ENCODE assay signal across 1 cellular context in genomic region chr9:94779693-94780290, GRCh38.
TF ChIP-seq lines count a peak whose summit lies in the region.

No MANE protein-coding gene starts in this region.

TF ChIP-seq in SK-N-SH, 30 proteins besides CTCF, POLR2A, EP300 and RAD21 (continued from another document):
- TF ChIP-seq, protein P1, sequence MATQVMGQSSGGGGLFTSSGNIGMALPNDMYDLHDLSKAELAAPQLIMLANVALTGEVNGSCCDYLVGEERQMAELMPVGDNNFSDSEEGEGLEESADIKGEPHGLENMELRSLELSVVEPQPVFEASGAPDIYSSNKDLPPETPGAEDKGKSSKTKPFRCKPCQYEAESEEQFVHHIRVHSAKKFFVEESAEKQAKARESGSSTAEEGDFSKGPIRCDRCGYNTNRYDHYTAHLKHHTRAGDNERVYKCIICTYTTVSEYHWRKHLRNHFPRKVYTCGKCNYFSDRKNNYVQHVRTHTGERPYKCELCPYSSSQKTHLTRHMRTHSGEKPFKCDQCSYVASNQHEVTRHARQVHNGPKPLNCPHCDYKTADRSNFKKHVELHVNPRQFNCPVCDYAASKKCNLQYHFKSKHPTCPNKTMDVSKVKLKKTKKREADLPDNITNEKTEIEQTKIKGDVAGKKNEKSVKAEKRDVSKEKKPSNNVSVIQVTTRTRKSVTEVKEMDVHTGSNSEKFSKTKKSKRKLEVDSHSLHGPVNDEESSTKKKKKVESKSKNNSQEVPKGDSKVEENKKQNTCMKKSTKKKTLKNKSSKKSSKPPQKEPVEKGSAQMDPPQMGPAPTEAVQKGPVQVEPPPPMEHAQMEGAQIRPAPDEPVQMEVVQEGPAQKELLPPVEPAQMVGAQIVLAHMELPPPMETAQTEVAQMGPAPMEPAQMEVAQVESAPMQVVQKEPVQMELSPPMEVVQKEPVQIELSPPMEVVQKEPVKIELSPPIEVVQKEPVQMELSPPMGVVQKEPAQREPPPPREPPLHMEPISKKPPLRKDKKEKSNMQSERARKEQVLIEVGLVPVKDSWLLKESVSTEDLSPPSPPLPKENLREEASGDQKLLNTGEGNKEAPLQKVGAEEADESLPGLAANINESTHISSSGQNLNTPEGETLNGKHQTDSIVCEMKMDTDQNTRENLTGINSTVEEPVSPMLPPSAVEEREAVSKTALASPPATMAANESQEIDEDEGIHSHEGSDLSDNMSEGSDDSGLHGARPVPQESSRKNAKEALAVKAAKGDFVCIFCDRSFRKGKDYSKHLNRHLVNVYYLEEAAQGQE (IDR thresholded peaks at IDR 0.05; ENCODE audit: low read depth, low read length) = no peak
- TF ChIP-seq TEAD4 (IDR thresholded peaks at IDR 0.05; ENCODE audit: borderline replicate concordance, insufficient read depth) (no peak), TAF1 (IDR thresholded peaks at IDR 0.05; ENCODE audit: borderline replicate concordance, low read depth, low read length) (no peak), NFIC (IDR thresholded peaks at IDR 0.05; ENCODE audit: borderline replicate concordance) (no peak), GABPA (IDR thresholded peaks at IDR 0.05; ENCODE audit: low read depth) (no peak), RXRA (IDR thresholded peaks at IDR 0.05; ENCODE audit: borderline replicate concordance, low read depth) (no peak), MEF2A (IDR thresholded peaks at IDR 0.05; ENCODE audit: borderline replicate concordance, low read depth) (no peak), YY1 (IDR thresholded peaks at IDR 0.05; ENCODE audit: low read depth) (no peak), ELF1 (IDR thresholded peaks at IDR 0.05) (no peak), SMC3 (IDR thresholded peaks at IDR 0.05; ENCODE audit: low read depth, low read length) (no peak), TCF12 (IDR thresholded peaks at IDR 0.05) (no peak)
- TF ChIP-seq, protein P2, sequence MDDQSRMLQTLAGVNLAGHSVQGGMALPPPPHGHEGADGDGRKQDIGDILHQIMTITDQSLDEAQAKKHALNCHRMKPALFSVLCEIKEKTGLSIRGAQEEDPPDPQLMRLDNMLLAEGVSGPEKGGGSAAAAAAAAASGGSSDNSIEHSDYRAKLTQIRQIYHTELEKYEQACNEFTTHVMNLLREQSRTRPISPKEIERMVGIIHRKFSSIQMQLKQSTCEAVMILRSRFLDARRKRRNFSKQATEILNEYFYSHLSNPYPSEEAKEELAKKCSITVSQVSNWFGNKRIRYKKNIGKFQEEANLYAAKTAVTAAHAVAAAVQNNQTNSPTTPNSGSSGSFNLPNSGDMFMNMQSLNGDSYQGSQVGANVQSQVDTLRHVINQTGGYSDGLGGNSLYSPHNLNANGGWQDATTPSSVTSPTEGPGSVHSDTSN (IDR thresholded peaks at IDR 0.05) = no peak
